Comparison of ENCODE assay signal across 8 cellular contexts in the genomic region with DNA sequence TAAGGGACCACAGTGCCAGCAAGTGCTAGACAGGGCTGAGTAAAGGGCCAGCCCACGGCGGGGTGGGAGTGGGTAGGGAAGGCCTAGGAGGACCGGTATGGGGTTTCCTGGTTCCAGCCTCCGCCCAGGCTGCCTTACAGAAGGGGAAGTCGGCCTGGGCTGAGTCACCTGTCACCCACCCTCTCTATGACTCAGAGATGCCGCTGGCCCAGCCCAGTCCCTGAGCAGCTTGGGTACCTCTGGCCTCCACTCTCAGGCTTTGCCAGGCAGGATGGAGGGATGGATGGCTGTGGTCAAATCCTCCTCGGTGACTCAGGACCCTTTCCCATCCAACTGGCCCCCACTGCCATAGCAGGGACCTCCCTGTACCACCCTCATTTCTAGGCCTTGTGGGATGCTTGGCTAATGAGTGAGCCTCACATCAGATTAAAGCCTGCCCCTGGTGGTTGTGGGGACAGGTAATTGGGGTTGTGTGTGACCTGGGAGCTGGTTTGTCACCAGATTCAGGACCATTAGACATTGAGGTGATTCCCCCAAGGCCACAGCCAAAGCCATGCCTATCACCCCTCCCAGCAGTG.
A peak's percentile ranks its signal among the peaks of the same experiment; 100 is the strongest.
DNase-seq lines count a peak whose midpoint lies in the region; ATAC-seq lines count a peak whose summit lies in the region.

No MANE protein-coding gene starts in this region.

- peak; percentile 73 for ATAC-seq in GM21381 (IDR thresholded peaks at IDR 0.05; ENCODE audit: unreplicated experiment)

- DNase-seq in NOMO-1 (lab: John Stamatoyannopoulos, UW; ENCODE audit: unreplicated experiment in 2 of 2) (peak; percentile 89 to 90), activated T-cell treated with anti-CD3 and anti-CD28 coated beads for 24 hours (ENCODE audit: low read depth) (peak; percentile 83), fibroblast of peridontal ligament (ENCODE audit: extremely low read depth) (peak; percentile 64), epidermal melanocyte (ENCODE audit: insufficient read length, low spot score) (no peak), NCI-H1105 (lab: John Stamatoyannopoulos, UW) (no peak), NCI-H2107 treated with DMSO at 0.1 percent for 48 hours (lab: John Stamatoyannopoulos, UW; ENCODE audit: unreplicated experiment) (no peak)
- peak; percentile 55 to 90 (median 73) for DNase-seq in stimulated activated CD4-positive, alpha-beta T cell treated with anti-CD3 and anti-CD28 coated beads, Interleukin-1b, Interleukin-23, amount 100 ng/mL, for 24 hours (ENCODE audit: low read depth in 4 of 4, low spot score in 1 of 4)

Comparison
In these comparisons a context has a peak if more than half of its experiments do, and no peak if none do; other contexts are left out.
1. DNase-seq: peak in NOMO-1 (2 of 2), activated T-cell treated with anti-CD3 and anti-CD28 coated beads for 24 hours (single experiment), fibroblast of peridontal ligament (single experiment) and stimulated activated CD4-positive, alpha-beta T cell treated with anti-CD3 and anti-CD28 coated beads, Interleukin-1b, Interleukin-23, amount 100 ng/mL, for 24 hours (4 of 4); none in epidermal melanocyte (single experiment), NCI-H1105 (single experiment) and NCI-H2107 treated with DMSO at 0.1 percent for 48 hours (single experiment).